ENCODE assay signal across 17 cellular contexts in genomic region chr10:23364378-23364777, GRCh38. TPM values are rescaled to one million over a fixed set of nuclear protein-coding genes. Genes with fewer than 3 reads are reported as not detected.
DNase-seq lines count a peak whose midpoint lies in the region; ATAC-seq lines count a peak whose summit lies in the region.
"Had no signal": no experiment of that assay in that cellular context is flagged by ENCODE, and none has a peak within 500 bp of the region (broad histone marks: within the 10 kb centered on the region; RNA-seq: fewer than 3 reads in every experiment).

No MANE protein-coding gene starts in this region.

- no peak for DNase-seq in activated naive CD4-positive, alpha-beta T cell treated with anti-CD3 and anti-CD28 coated beads, Interleukin-2, amount 10 ng/mL, durations not matched to agents 7 days and 5 days
- no peak for DNase-seq in activated naive CD4-positive, alpha-beta T cell treated with Interleukin-2 at 50 U/mL for 16 hours
- DNase-seq in activated T-cell treated with anti-CD3 and anti-CD28 coated beads, Interleukin-2, amount 50 U/mL, for 72 hours, result peak in 1 of 2 donors; percentile 40
- no peak for DNase-seq in stimulated activated naive CD8-positive, alpha-beta T cell treated with anti-CD3 and anti-CD28 coated beads, Interleukin-15, Interleukin-2, amounts not matched to agents 100 U/mL and 50 U/mL, for 24 hours
- DNase-seq in COLO829 (ENCODE audit: low spot score) (no peak), hepatic stellate cell (ENCODE audit: low spot score) (no peak)
- DNase-seq: adrenal gland, HCEC 1CT, NCI-H1694 treated with DMSO at 0.1 percent for 48 hours, NCI-H69, ovary, Peyer's patch had no signal

- H3K27ac Mint-ChIP-seq in activated naive CD4-positive, alpha-beta T cell treated with anti-CD3 and anti-CD28 coated beads, Interleukin-2, amount 10 ng/mL, durations not matched to agents 7 days and 5 days, result peak overlapping the region; percentile 99
- H3K27ac Mint-ChIP-seq in activated T-cell treated with anti-CD3 and anti-CD28 coated beads, Interleukin-2, amount 50 U/mL, for 72 hours, result peak overlapping the region; percentile 5
- H3K27ac Mint-ChIP-seq: mesothelial cell of epicardium had no signal

- peak overlapping the region; percentile 45 for H3K4me3 Mint-ChIP-seq in activated naive CD4-positive, alpha-beta T cell treated with anti-CD3 and anti-CD28 coated beads, Interleukin-2, amount 10 ng/mL, durations not matched to agents 7 days and 5 days
- H3K4me3 Mint-ChIP-seq in activated T-cell treated with anti-CD3 and anti-CD28 coated beads, Interleukin-2, amount 50 U/mL, for 72 hours, result peak overlapping the region; percentile 71 to 81
- H3K4me3 Mint-ChIP-seq: mesothelial cell of epicardium had no signal

- H3K27me3 Mint-ChIP-seq in activated naive CD4-positive, alpha-beta T cell treated with anti-CD3 and anti-CD28 coated beads, Interleukin-2, amount 10 ng/mL, durations not matched to agents 7 days and 5 days, result no peaks in the 10 kb centered on the region
- H3K27me3 Mint-ChIP-seq in activated T-cell treated with anti-CD3 and anti-CD28 coated beads, Interleukin-2, amount 50 U/mL, for 72 hours (ENCODE audit: low read depth), result no peaks in the 10 kb centered on the region

- H3K36me3 Mint-ChIP-seq in activated naive CD4-positive, alpha-beta T cell treated with anti-CD3 and anti-CD28 coated beads, Interleukin-2, amount 10 ng/mL, durations not matched to agents 7 days and 5 days, result peaks cover 14% of the 10 kb centered on the region
- no peaks in the 10 kb centered on the region for H3K36me3 Mint-ChIP-seq in activated T-cell treated with anti-CD3 and anti-CD28 coated beads, Interleukin-2, amount 50 U/mL, for 72 hours (ENCODE audit: insufficient read depth in 2 of 2)
- H3K36me3 Mint-ChIP-seq: mesothelial cell of epicardium had no signal

- peaks cover 4% of the 10 kb centered on the region for H3K9me3 Mint-ChIP-seq in activated naive CD4-positive, alpha-beta T cell treated with anti-CD3 and anti-CD28 coated beads, Interleukin-2, amount 10 ng/mL, durations not matched to agents 7 days and 5 days
- H3K9me3 Mint-ChIP-seq in activated T-cell treated with anti-CD3 and anti-CD28 coated beads, Interleukin-2, amount 50 U/mL, for 72 hours, result peaks cover 0 to 3% of the 10 kb centered on the region in 2 donors
- H3K9me3 Mint-ChIP-seq: mesothelial cell of epicardium had no signal

- ATAC-seq in HG02852 (IDR thresholded peaks at IDR 0.05; ENCODE audit: unreplicated experiment) (peak; percentile 27), GM18502 (IDR thresholded peaks at IDR 0.05; ENCODE audit: poor library complexity, unreplicated experiment) (no peak)
- peak; percentile 23 to 41 for ATAC-seq in activated T-cell treated with anti-CD3 and anti-CD28 coated beads, Interleukin-2, amount 50 U/mL, for 72 hours (replicated peaks in 1 of 2)
- ATAC-seq in stimulated activated naive CD8-positive, alpha-beta T cell treated with anti-CD3 and anti-CD28 coated beads, Interleukin-15, Interleukin-2, amounts not matched to agents 100 U/mL and 50 U/mL, for 24 hours, result peak; percentile 5
- ATAC-seq: gastroesophageal sphincter had no signal

- CTCF ChIA-PET in activated naive CD4-positive, alpha-beta T cell treated with anti-CD3 and anti-CD28 coated beads, Interleukin-2, amount 10 ng/mL, durations not matched to agents 7 days and 5 days (lab: Charles Lee), result interaction anchor here (1.7 kb wide), 1 partner anchor 49 kb away, joined by 4 read pairs; no protein-coding TSS in a partner anchor

- H3K4me1 Mint-ChIP-seq in activated naive CD4-positive, alpha-beta T cell treated with anti-CD3 and anti-CD28 coated beads, Interleukin-2, amount 10 ng/mL, durations not matched to agents 7 days and 5 days, result peaks cover 78% of the 10 kb centered on the region
- H3K4me1 Mint-ChIP-seq in activated T-cell treated with anti-CD3 and anti-CD28 coated beads, Interleukin-2, amount 50 U/mL, for 72 hours (ENCODE audit: low read depth), result peaks cover 82% of the 10 kb centered on the region

RNA-seq across cellular contexts. Expression of gene C10orf67, which starts 19.8 kb away (rescaled TPM):
- under 1 TPM; 0.39 to 0.84 TPM for total RNA-seq in activated T-cell treated with anti-CD3 and anti-CD28 coated beads, Interleukin-2, amount 50 U/mL, for 72 hours
- total RNA-seq: gastroesophageal sphincter, subcutaneous adipose tissue had no signal
